1 cellular context compared by ENCODE assay signal in genomic region chr2:131264034-131264433, GRCh38. TPM values are rescaled to one million over a fixed set of nuclear protein-coding genes. Genes with fewer than 3 reads are reported as not detected.
"Had no signal": no experiment of that assay in that cellular context is flagged by ENCODE, and none has a peak within 500 bp of the region (broad histone marks: within the 10 kb centered on the region; RNA-seq: fewer than 3 reads in every experiment).

No MANE protein-coding gene starts in this region.

RNA-seq across cellular contexts. Expression of gene POTEE, which starts 54.7 kb away (rescaled TPM):
- total RNA-seq: GM23248 had no signal
